Comparison of ENCODE assay signal across 7 cellular contexts in the genomic region with DNA sequence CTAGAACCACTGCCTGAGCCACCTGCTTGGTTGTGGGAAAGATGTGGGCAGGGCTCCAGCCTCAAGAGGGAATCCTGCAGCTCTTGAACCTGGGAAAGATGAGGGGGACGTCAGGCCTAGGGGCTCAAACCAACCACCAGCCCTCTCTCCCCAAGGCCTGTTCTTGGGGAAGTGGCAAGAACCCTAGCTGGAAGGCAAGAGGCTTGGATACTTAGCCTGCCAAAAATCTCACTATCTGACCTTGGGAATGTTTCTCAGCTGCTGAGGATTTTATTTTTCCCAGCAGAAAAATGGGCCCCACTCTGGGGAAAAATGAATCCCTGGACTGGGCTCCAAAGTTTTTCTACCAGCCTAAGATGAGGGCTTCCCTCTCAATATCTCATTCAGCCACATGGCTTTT. TPM values are rescaled to one million over a fixed set of nuclear protein-coding genes. Genes with fewer than 3 reads are reported as not detected.
"Had no signal": no experiment of that assay in that cellular context is flagged by ENCODE, and none has a peak within 500 bp of the region (broad histone marks: within the 10 kb centered on the region; RNA-seq: fewer than 3 reads in every experiment).

No MANE protein-coding gene starts in this region.

- H3K4me3 Mint-ChIP-seq: GM23338, HFFc6, IgD-negative memory B cell had no signal

- H3K36me3 Mint-ChIP-seq: IgD-negative memory B cell had no signal

- H3K27me3 Mint-ChIP-seq: IgD-negative memory B cell had no signal

- H2AFZ ChIP-seq: GM23338 had no signal

- H3K9me3 Mint-ChIP-seq: IgD-negative memory B cell had no signal

- DNase-seq: HFFc6, KBM-7 had no signal

- H3K4me2 ChIP-seq: GM23338 had no signal

- H3K36me3 ChIP-seq: HAP-1 had no signal

- H3K9me3 ChIP-seq: HAP-1 had no signal

- H3K27ac Mint-ChIP-seq: GM23338, HFFc6, IgD-negative memory B cell had no signal

- H3K27ac ChIP-seq: HL-60 had no signal

- H3K4me3 ChIP-seq: GM23338, HAP-1 had no signal

RNA-seq across cellular contexts. Expression of gene USHBP1, which starts 4.6 kb away (rescaled TPM):
- total RNA-seq: HFFc6, HT1080 had no signal
